1 cellular context compared by ENCODE assay signal in the genomic region with DNA sequence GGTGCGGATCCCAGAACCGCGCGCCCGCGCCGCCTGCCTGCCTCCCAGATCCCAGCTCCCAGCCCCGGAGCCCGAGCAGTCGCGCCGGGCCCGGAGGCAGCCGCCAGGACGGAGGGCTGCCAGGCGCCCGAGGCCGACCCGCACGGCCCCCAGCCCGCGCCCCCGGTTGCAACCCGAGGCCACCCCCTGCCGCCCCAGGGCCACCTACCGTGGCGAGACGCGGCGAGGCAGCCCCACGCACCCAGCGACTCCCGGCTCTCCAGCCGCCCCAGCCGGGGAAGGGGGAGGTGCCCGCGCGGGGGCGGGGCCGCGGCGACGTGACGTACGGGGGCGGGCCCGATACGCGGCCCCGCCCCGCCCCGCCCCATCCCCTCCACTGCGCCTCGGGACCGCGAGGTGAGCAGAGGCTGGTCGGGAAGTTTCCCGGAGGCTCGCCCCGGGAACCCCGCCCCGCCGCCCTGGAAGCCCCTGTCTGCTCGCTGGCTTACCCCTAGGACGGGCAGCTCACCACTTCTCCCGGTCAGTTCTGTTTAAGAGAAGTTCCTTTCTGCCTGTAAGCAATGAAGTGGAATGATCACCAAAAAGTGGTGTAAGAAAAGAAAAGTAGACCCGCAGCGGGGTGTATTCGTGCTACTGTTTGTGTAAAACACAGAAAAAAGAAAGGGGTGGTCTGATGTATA.
TF ChIP-seq lines count a peak whose summit lies in the region.

A gene (minus strand): TSS at position 288 of the 680 bp plus-strand sequence. CDS start 48,502 bp downstream, outside the sequence.

TF ChIP-seq in GM12878, 131 proteins besides CTCF, POLR2A, EP300 and RAD21 (continued from another document):
- TF ChIP-seq ZBED1 (IDR thresholded peaks at IDR 0.05; ENCODE audit: borderline replicate concordance) = no peak
- TF ChIP-seq IRF4 (IDR thresholded peaks at IDR 0.05; ENCODE audit: low read depth, low read length) = no peak
- no peak for TF ChIP-seq ZNF24 (IDR thresholded peaks at IDR 0.05)
- TF ChIP-seq, protein P1, sequence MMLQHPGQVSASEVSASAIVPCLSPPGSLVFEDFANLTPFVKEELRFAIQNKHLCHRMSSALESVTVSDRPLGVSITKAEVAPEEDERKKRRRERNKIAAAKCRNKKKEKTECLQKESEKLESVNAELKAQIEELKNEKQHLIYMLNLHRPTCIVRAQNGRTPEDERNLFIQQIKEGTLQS (IDR thresholded peaks at IDR 0.05; ENCODE audit: borderline replicate concordance, extremely low read depth, low read depth, low read length) = no peak
- no peak for TF ChIP-seq ZSCAN29 (IDR thresholded peaks at IDR 0.05)
- no peak for TF ChIP-seq NFIC (IDR thresholded peaks at IDR 0.05; ENCODE audit: low read depth, low read length)
- TF ChIP-seq TARDBP (IDR thresholded peaks at IDR 0.05; ENCODE audit: borderline replicate concordance) = no peak
- TF ChIP-seq NRF1 (conservative IDR thresholded peaks at IDR 0.05; ENCODE audit: low read depth, low read length) = no peak
- TF ChIP-seq KDM1A (IDR thresholded peaks at IDR 0.05; ENCODE audit: borderline replicate concordance) = no peak
- TF ChIP-seq POU2F2 (IDR thresholded peaks at IDR 0.05; ENCODE audit: borderline replicate concordance, low read depth, low read length) = peak; percentile 77; the same call in 2 of the 3 replicates
- TF ChIP-seq PML (IDR thresholded peaks at IDR 0.05; ENCODE audit: low read length) = peak; percentile 58; the same call in 1 of the 2 replicates
- TF ChIP-seq GABPA (IDR thresholded peaks at IDR 0.05; ENCODE audit: low read depth) = no peak
- TF ChIP-seq EED (IDR thresholded peaks at IDR 0.05; ENCODE audit: low read depth) = no peak
- no peak for TF ChIP-seq MYC (IDR thresholded peaks at IDR 0.05; ENCODE audit: insufficient read depth, insufficient read length, insufficient replicate concordance, low read length, severe bottlenecking)
- TF ChIP-seq, protein P2, sequence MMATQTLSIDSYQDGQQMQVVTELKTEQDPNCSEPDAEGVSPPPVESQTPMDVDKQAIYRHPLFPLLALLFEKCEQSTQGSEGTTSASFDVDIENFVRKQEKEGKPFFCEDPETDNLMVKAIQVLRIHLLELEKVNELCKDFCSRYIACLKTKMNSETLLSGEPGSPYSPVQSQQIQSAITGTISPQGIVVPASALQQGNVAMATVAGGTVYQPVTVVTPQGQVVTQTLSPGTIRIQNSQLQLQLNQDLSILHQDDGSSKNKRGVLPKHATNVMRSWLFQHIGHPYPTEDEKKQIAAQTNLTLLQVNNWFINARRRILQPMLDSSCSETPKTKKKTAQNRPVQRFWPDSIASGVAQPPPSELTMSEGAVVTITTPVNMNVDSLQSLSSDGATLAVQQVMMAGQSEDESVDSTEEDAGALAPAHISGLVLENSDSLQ (IDR thresholded peaks at IDR 0.05) = no peak
- TF ChIP-seq, protein P3, sequence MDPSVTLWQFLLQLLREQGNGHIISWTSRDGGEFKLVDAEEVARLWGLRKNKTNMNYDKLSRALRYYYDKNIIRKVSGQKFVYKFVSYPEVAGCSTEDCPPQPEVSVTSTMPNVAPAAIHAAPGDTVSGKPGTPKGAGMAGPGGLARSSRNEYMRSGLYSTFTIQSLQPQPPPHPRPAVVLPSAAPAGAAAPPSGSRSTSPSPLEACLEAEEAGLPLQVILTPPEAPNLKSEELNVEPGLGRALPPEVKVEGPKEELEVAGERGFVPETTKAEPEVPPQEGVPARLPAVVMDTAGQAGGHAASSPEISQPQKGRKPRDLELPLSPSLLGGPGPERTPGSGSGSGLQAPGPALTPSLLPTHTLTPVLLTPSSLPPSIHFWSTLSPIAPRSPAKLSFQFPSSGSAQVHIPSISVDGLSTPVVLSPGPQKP (IDR thresholded peaks at IDR 0.05; ENCODE audit: low read depth, low read length) = no peak
- no peak for TF ChIP-seq MTA3 (IDR thresholded peaks at IDR 0.05; ENCODE audit: borderline replicate concordance, low read length)
- peak in 1 of 2 experiments; percentile 81; a peak in 2 of 3 replicates for TF ChIP-seq EGR1 (IDR thresholded peaks at IDR 0.05; ENCODE audit: borderline replicate concordance in 1 of 2, low read depth in 2 of 2, low read length in 2 of 2)
- TF ChIP-seq LARP7 (IDR thresholded peaks at IDR 0.05) = 0 out of 2 replicates have a peak, but pooled peaks have one; percentile 13
- no peak for TF ChIP-seq SMARCA5 (IDR thresholded peaks at IDR 0.05)
- TF ChIP-seq SRF (IDR thresholded peaks at IDR 0.05; ENCODE audit: low read depth in 2 of 2, low read length in 2 of 2) = no peak
- TF ChIP-seq, protein P4, sequence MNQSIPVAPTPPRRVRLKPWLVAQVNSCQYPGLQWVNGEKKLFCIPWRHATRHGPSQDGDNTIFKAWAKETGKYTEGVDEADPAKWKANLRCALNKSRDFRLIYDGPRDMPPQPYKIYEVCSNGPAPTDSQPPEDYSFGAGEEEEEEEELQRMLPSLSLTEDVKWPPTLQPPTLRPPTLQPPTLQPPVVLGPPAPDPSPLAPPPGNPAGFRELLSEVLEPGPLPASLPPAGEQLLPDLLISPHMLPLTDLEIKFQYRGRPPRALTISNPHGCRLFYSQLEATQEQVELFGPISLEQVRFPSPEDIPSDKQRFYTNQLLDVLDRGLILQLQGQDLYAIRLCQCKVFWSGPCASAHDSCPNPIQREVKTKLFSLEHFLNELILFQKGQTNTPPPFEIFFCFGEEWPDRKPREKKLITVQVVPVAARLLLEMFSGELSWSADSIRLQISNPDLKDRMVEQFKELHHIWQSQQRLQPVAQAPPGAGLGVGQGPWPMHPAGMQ (IDR thresholded peaks at IDR 0.05; ENCODE audit: borderline replicate concordance) = no peak
- TF ChIP-seq SREBF1 (IDR thresholded peaks at IDR 0.05; ENCODE audit: low read length) = no peak
- TF ChIP-seq SMAD5 (IDR thresholded peaks at IDR 0.05; ENCODE audit: low read depth) = peak; percentile 45; the same call in 1 of the 2 replicates
TF ChIP-seq in GM12878: peak in this region for 27.
